Comparison of ENCODE assay signal across 8 cellular contexts in genomic region chr11:65084598-65085375, GRCh38. TPM values are rescaled to one million over a fixed set of nuclear protein-coding genes. Genes with fewer than 3 reads are reported as not detected.
A peak's percentile ranks its signal among the peaks of the same experiment; 100 is the strongest.
DNase-seq lines count a peak whose midpoint lies in the region; ATAC-seq and TF ChIP-seq lines count a peak whose summit lies in the region.

No MANE protein-coding gene starts in this region.

- intact Hi-C loops in CD14-positive monocyte (cut with micrococcal nuclease), result loop anchor here (1.0 to 5.0 kb wide), 5 partner anchors 12 to 72 kb away; partner anchors contain the start of genes FAU (in 2 of the 2), MRPL49 (in 2 of the 2), ARL2 (in 1 of the 2) and SNX15 (in 1 of the 2)
- intact Hi-C loops in natural killer cell (cut with micrococcal nuclease), result loop anchor here (1.0 to 10.0 kb wide), 4 partner anchors 12 to 1260 kb away; partner anchors contain the start of genes B4GAT1, BRMS1, FAU and MRPL49

- no peak for TF ChIP-seq CTCF in CD14-positive monocyte (IDR thresholded peaks at IDR 0.05)
- TF ChIP-seq CTCF in chondrocyte (IDR thresholded peaks at IDR 0.05), result no peak
- no peak for TF ChIP-seq CTCF in natural killer cell (IDR thresholded peaks at IDR 0.05)

- DNase-seq in CD14-positive monocyte (ENCODE audit: low spot score) (no peak), chondrocyte (ENCODE audit: low spot score) (no peak), natural killer cell (no peak), EL (no peak), nucleus accumbens (lab: John Stamatoyannopoulos, UW) (no peak), SHP77 (lab: John Stamatoyannopoulos, UW) (no peak), SIG-M5 (lab: John Stamatoyannopoulos, UW) (no peak)

- H3K27me3 Mint-ChIP-seq in CD14-positive monocyte (ENCODE audit: low read depth in 3 of 3) (no peaks in the 10 kb centered on the region), chondrocyte (ENCODE audit: low read depth) (no peaks in the 10 kb centered on the region), natural killer cell (ENCODE audit: low read depth in 2 of 2) (no peaks in the 10 kb centered on the region)

- H3K9me3 Mint-ChIP-seq in CD14-positive monocyte (peaks cover 0 to 2% (median 0%) of the 10 kb centered on the region in 7 donors), chondrocyte (ENCODE audit: low read depth) (no peaks in the 10 kb centered on the region), natural killer cell (no peaks in the 10 kb centered on the region)

- ATAC-seq in HG03432 (IDR thresholded peaks at IDR 0.05; ENCODE audit: unreplicated experiment) (peak; percentile 8), natural killer cell (peak in 1 of 3 donors; percentile 15)

- H3K4me3 Mint-ChIP-seq in CD14-positive monocyte (peak overlapping the region; percentile 88 to 95), chondrocyte (ENCODE audit: unreplicated experiment) (peak overlapping the region; percentile 95), natural killer cell (peak overlapping the region; percentile 94)

- peaks cover 41 to 53% of the 10 kb centered on the region in 2 donors for H3K36me3 Mint-ChIP-seq in CD14-positive monocyte
- peaks cover 23% of the 10 kb centered on the region for H3K36me3 Mint-ChIP-seq in chondrocyte (ENCODE audit: low read depth)
- peaks cover 7% of the 10 kb centered on the region for H3K36me3 Mint-ChIP-seq in natural killer cell

- H3K4me1 Mint-ChIP-seq in CD14-positive monocyte (peaks cover 44% of the 10 kb centered on the region), chondrocyte (ENCODE audit: low read depth) (peaks cover 31% of the 10 kb centered on the region), natural killer cell (peaks cover 27 to 31% of the 10 kb centered on the region in 2 donors)

- H3K27ac Mint-ChIP-seq in CD14-positive monocyte (peak overlapping the region; percentile 93 to 98 (median 95)), chondrocyte (ENCODE audit: unreplicated experiment) (peak overlapping the region; percentile 99), natural killer cell (peak overlapping the region; percentile 98 to 100)

RNA-seq across cellular contexts. Expression of gene ZFPL1, which starts 0.8 kb away (rescaled TPM):
- 10 to 100 TPM; 25.1 to 27.2 TPM for polyA plus RNA-seq in CD14-positive monocyte
- total RNA-seq in chondrocyte, result 48.9 to 53.3 TPM (median 50.0 TPM) in 3 replicates
- total RNA-seq in natural killer cell, result 10 to 100 TPM; 49.8 to 60.2 (median 50.8) TPM

RNA-seq across cellular contexts. Expression of gene CDCA5, which starts 0.9 kb away (rescaled TPM):
- polyA plus RNA-seq in CD14-positive monocyte, result under 1 TPM in 1 of 2 donors, not detected in 1; 0.28 TPM
- total RNA-seq in chondrocyte, result 5.5 to 11.4 TPM (median 6.3 TPM) in 3 replicates
- 1 to 10 TPM; 3.3 to 6.8 (median 3.8) TPM for total RNA-seq in natural killer cell

RNA-seq across cellular contexts. Expression of gene VPS51, which starts 11.2 kb away (rescaled TPM):
- polyA plus RNA-seq in CD14-positive monocyte, result 10 to 100 TPM; 37.2 to 39.4 TPM
- total RNA-seq in chondrocyte, result 72.8 to 94.0 TPM (median 73.4 TPM) in 3 replicates
- 100 to 1,000 TPM; 180 to 197 (median 184) TPM for total RNA-seq in natural killer cell

RNA-seq across cellular contexts. Expression of gene NAALADL1, which starts 26.4 kb away (rescaled TPM):
- polyA plus RNA-seq in CD14-positive monocyte, result 10 to 100 TPM; 11.1 to 20.1 TPM
- total RNA-seq in chondrocyte (not detected in 3 replicates), natural killer cell (10 to 100 TPM; 41.6 to 54.1 (median 46.0) TPM)

RNA-seq across cellular contexts. Expression of gene TM7SF2, which starts 26.9 kb away (rescaled TPM):
- polyA plus RNA-seq in CD14-positive monocyte, result 1 to 10 TPM; 1.8 TPM
- total RNA-seq in chondrocyte, result 10.3 to 14.4 TPM (median 10.7 TPM) in 3 replicates
- total RNA-seq in natural killer cell, result 10 to 100 TPM; 17.0 to 23.2 (median 18.6) TPM
